ENCODE assay signal across 8 cellular contexts in the genomic region with DNA sequence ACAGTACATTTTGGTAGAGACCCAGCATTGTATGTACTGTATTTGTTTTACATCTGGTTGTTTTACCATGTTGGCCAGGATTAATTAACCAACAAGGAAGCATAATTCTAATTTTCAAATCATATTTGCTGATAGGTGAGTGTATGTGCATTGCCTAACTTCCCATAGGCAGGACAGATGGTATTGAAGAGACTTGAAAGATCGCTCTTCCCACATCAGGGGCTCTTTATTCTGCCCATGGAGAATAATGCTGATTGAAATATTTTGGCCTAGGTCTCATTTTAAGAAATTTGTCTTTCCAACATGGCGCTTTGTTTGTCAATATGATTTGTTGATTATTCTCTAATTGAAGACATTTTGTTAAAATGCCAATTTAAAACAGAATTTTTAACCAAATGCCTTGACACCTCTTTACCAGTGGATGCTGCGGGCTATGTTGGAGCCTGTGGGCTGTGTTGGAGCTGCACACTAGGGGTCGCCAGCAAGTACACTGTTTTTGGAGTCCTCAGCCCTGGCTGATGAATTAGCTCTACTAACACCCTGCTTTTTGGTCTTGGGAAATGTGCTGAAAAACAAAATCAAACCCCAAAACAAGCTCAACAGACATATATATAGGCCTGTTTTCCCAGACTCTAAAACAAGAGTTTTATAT. TPM values are rescaled to one million over a fixed set of nuclear protein-coding genes. Genes with fewer than 3 reads are reported as not detected.
DNase-seq lines count a peak whose midpoint lies in the region; ATAC-seq and TF ChIP-seq lines count a peak whose summit lies in the region.

No MANE protein-coding gene starts in this region.

- intact Hi-C loops in A673 (cut with micrococcal nuclease; ENCODE audit: unreplicated experiment): no loop called here
- intact Hi-C loops in lower lobe of right lung (cut with DNase I): no loop called here

- no peak for TF ChIP-seq EP300 in Ishikawa (IDR thresholded peaks at IDR 0.05; ENCODE audit: borderline replicate concordance)

- H3K4me1 ChIP-seq in A673 (ENCODE audit: insufficient read depth, low read length, poor library complexity, severe bottlenecking) (peaks cover 7% of the 10 kb centered on the region), lower lobe of right lung (peaks cover 6% of the 10 kb centered on the region)

- H3K4me3 ChIP-seq in A673 (ENCODE audit: low read depth, low read length, poor library complexity, severe bottlenecking) (no peak overlapping the region), GM12864 (ENCODE audit: low read depth, low read length) (no peak overlapping the region), lower lobe of right lung (no peak overlapping the region)

- peak; percentile 25; the same call in 1 of the 2 replicates for TF ChIP-seq RAD21 in Ishikawa (IDR thresholded peaks at IDR 0.05; ENCODE audit: low read depth)

- H3K9me3 ChIP-seq in A673 (ENCODE audit: low read depth, low read length, poor library complexity, severe bottlenecking) (no peaks in the 10 kb centered on the region), lower lobe of right lung (no peaks in the 10 kb centered on the region)

- peak; percentile 69 for DNase-seq in A673 (ENCODE audit: low spot score)
- DNase-seq in GM12864 (ENCODE audit: low read depth): no peak
- DNase-seq in amniotic epithelial cell (ENCODE audit: low read depth): peak; percentile 17
- no peak for DNase-seq in lower lobe of right lung
- no peak for DNase-seq in cerebellum (ENCODE audit: low spot score)
- no peak for DNase-seq in NCI-H510A (lab: John Stamatoyannopoulos, UW)

- H3K36me3 ChIP-seq in A673 (ENCODE audit: insufficient read depth, low read length, poor library complexity, severe bottlenecking) (no peaks in the 10 kb centered on the region), lower lobe of right lung (no peaks in the 10 kb centered on the region)

- POLR2A ChIA-PET in A673 (lab: Charles Lee; ENCODE audit: low non-redundant PET): no interaction called here

- CTCF ChIA-PET in A673 (lab: Charles Lee): interaction anchor here (0.5 to 1.6 kb wide), 5 partner anchors 10 to 459 kb away, joined by 3 to 9 read pairs (median 3); no protein-coding TSS in a partner anchor

- peak; percentile 49 to 65 for ATAC-seq in lower lobe of right lung
- ATAC-seq in GM18519 (IDR thresholded peaks at IDR 0.05; ENCODE audit: low FRiP score, unreplicated experiment): no peak

- no TSS peak for BruUV-seq in A673 (replicated peaks; lab: Mats Ljungman, UMichigan)

- H3K27ac ChIP-seq in A673 (ENCODE audit: low read depth, low read length, poor library complexity, severe bottlenecking) (no peak overlapping the region), lower lobe of right lung (no peak overlapping the region)

- peak; percentile 90 for TF ChIP-seq CTCF in A673 (conservative IDR thresholded peaks at IDR 0.05; ENCODE audit: low read depth, low read length)
- TF ChIP-seq CTCF in GM12864 (IDR thresholded peaks at IDR 0.05; ENCODE audit: low read depth, low read length, missing control alignments): peak; percentile 77
- TF ChIP-seq CTCF in lower lobe of right lung (IDR thresholded peaks at IDR 0.05): peak; percentile 45

- no peaks in the 10 kb centered on the region for H3K27me3 ChIP-seq in A673 (replicated peaks; ENCODE audit: insufficient read depth, low read depth, low read length, poor library complexity)
- H3K27me3 ChIP-seq in lower lobe of right lung (ENCODE audit: low read depth): no peaks in the 10 kb centered on the region

TF ChIP-seq in Ishikawa, 13 proteins besides CTCF, POLR2A, EP300 and RAD21:
- no peak for TF ChIP-seq TAF1 (IDR thresholded peaks at IDR 0.05; ENCODE audit: low read depth)
- TF ChIP-seq CREB1 (IDR thresholded peaks at IDR 0.05; ENCODE audit: low read depth): no peak
- no peak for TF ChIP-seq ZBTB7A (IDR thresholded peaks at IDR 0.05; ENCODE audit: low read depth)
- no peak for TF ChIP-seq TEAD4 (IDR thresholded peaks at IDR 0.05)
- no peak for TF ChIP-seq EGR1 (IDR thresholded peaks at IDR 0.05)
- TF ChIP-seq FOXM1 (IDR thresholded peaks at IDR 0.05; ENCODE audit: borderline replicate concordance, low read depth): no peak
- TF ChIP-seq YY1 (IDR thresholded peaks at IDR 0.05; ENCODE audit: low read depth): no peak
- no peak for TF ChIP-seq TCF12 (IDR thresholded peaks at IDR 0.05; ENCODE audit: low read depth)
- TF ChIP-seq, protein P1, sequence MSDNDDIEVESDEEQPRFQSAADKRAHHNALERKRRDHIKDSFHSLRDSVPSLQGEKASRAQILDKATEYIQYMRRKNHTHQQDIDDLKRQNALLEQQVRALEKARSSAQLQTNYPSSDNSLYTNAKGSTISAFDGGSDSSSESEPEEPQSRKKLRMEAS (IDR thresholded peaks at IDR 0.05): no peak
- TF ChIP-seq NFIC (IDR thresholded peaks at IDR 0.05): no peak
- TF ChIP-seq, protein P2, sequence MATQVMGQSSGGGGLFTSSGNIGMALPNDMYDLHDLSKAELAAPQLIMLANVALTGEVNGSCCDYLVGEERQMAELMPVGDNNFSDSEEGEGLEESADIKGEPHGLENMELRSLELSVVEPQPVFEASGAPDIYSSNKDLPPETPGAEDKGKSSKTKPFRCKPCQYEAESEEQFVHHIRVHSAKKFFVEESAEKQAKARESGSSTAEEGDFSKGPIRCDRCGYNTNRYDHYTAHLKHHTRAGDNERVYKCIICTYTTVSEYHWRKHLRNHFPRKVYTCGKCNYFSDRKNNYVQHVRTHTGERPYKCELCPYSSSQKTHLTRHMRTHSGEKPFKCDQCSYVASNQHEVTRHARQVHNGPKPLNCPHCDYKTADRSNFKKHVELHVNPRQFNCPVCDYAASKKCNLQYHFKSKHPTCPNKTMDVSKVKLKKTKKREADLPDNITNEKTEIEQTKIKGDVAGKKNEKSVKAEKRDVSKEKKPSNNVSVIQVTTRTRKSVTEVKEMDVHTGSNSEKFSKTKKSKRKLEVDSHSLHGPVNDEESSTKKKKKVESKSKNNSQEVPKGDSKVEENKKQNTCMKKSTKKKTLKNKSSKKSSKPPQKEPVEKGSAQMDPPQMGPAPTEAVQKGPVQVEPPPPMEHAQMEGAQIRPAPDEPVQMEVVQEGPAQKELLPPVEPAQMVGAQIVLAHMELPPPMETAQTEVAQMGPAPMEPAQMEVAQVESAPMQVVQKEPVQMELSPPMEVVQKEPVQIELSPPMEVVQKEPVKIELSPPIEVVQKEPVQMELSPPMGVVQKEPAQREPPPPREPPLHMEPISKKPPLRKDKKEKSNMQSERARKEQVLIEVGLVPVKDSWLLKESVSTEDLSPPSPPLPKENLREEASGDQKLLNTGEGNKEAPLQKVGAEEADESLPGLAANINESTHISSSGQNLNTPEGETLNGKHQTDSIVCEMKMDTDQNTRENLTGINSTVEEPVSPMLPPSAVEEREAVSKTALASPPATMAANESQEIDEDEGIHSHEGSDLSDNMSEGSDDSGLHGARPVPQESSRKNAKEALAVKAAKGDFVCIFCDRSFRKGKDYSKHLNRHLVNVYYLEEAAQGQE (IDR thresholded peaks at IDR 0.05; ENCODE audit: low read depth): no peak

RNA-seq across cellular contexts. Expression of a gene that starts 5.3 kb away (rescaled TPM):
- total RNA-seq in A673 (2021) (not detected in 2 replicates), lower lobe of right lung (6.2 TPM), cerebellum (20.6 TPM)

RNA-seq across cellular contexts. Expression of a gene that starts 49.9 kb away (rescaled TPM):
- total RNA-seq in A673 (2021): not detected in 2 replicates
- total RNA-seq in lower lobe of right lung: 14.4 TPM
- 1.7 TPM for total RNA-seq in cerebellum

Comparison
In these comparisons a context has a peak if more than half of its experiments do, and no peak if none do; other contexts are left out.
1. DNase-seq: peak in A673 (single experiment) and amniotic epithelial cell (single experiment); none in GM12864 (single experiment), lower lobe of right lung (single experiment), cerebellum (single experiment) and NCI-H510A (single experiment).
2. Peak in every context shown above with its lines, with median percentiles within 50 percentile points of each other: CTCF ChIP-seq.